In the genomic region with DNA sequence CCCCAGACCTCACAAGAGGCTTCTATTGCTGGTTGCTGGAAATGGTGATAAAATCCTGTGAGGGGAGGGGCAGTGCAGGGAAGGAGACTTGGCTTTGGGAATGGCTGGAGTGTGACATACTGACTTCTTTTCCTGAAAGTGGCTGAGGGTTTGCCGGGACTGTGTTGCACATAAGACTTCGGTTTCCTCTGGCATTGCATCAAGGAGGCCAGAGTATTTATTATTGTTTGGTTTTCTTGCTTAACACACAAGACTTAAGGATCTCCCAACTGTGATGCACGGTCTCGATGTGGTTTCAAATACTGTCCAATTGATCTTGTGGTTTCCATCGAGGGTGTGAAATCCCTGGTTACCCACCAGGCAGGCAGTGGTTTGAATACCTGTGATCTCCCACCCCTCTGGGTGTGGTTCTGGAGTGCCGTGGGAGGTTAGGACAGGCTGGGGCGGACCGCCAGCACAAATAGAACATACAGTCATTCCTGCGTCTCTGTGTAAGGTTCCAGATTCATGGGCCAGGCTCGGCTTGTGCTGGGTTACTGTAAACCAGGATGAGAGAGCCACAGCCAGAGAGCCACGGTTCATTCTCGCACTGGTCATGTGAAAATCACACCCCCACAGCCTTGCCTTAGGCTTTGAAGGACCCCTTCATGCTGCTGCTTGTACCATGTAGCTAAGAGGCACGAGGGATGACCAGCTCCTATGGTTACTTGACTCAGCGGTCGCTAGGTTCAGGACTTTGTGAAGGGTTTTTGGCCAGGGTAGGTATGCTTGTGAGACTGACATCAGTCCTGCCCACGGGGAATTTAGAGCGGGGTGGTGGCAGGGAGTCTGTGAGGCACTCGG, we compare ENCODE assay signal across 10 cellular contexts. TPM values are rescaled to one million over a fixed set of nuclear protein-coding genes. Genes with fewer than 3 reads are reported as not detected.
A peak's percentile ranks its signal among the peaks of the same experiment; 100 is the strongest.
DNase-seq lines count a peak whose midpoint lies in the region; ATAC-seq lines count a peak whose summit lies in the region.
"Had no signal": no experiment of that assay in that cellular context is flagged by ENCODE, and none has a peak within 500 bp of the region (broad histone marks: within the 10 kb centered on the region; RNA-seq: fewer than 3 reads in every experiment).

No MANE protein-coding gene starts in this region.

- H3K36me3 ChIP-seq in mesenchymal stem cell (ENCODE audit: control insufficient read depth in 1 of 2, insufficient read depth in 2 of 2, low read depth in 1 of 2, low read length in 2 of 2) (peaks cover 0 to 9% of the 10 kb centered on the region in 2 experiments), thymus (ENCODE audit: control insufficient read depth, insufficient read depth) (peaks cover 11% of the 10 kb centered on the region), H7 (replicated peaks; ENCODE audit: control insufficient read depth, insufficient read depth, low read length) (no peaks in the 10 kb centered on the region)

- ATAC-seq in HG02642 (IDR thresholded peaks at IDR 0.05; ENCODE audit: poor library complexity, unreplicated experiment) (no peak), GM19452 (IDR thresholded peaks at IDR 0.05; ENCODE audit: unreplicated experiment) (no peak)

- H3K23ac ChIP-seq in mesenchymal stem cell (ENCODE audit: low read length in 2 of 2): no peak overlapping the region

- peaks cover 36% of the 10 kb centered on the region for H3K79me1 ChIP-seq in mesenchymal stem cell (replicated peaks; ENCODE audit: low read length, poor library complexity, severe bottlenecking)

- no peak overlapping the region for H2BK120ac ChIP-seq in mesenchymal stem cell (ENCODE audit: low read depth, low read length)

- H2AFZ ChIP-seq in mesenchymal stem cell (ENCODE audit: low read depth, low read length): no peak overlapping the region

- H2BK12ac ChIP-seq in mesenchymal stem cell (ENCODE audit: low read length in 2 of 2): peak overlapping the region; percentile 61 to 89

- H4K8ac ChIP-seq in mesenchymal stem cell (ENCODE audit: low read length): no peak overlapping the region

- peak overlapping the region; percentile 30 for H4K91ac ChIP-seq in mesenchymal stem cell (ENCODE audit: low read length)

- peak overlapping the region; percentile 47 for H2AK5ac ChIP-seq in mesenchymal stem cell (ENCODE audit: low read length, severe bottlenecking)

- H3K4me1 ChIP-seq in mesenchymal stem cell (ENCODE audit: control insufficient read depth, insufficient read depth, low read depth, low read length): peaks cover 21% of the 10 kb centered on the region
- H3K4me1 ChIP-seq in thymus (ENCODE audit: control insufficient read depth, insufficient read depth, low read length): peaks cover 5% of the 10 kb centered on the region

- H2BK5ac ChIP-seq in mesenchymal stem cell (ENCODE audit: low read depth, low read length, poor library complexity, severe bottlenecking): no peak overlapping the region

- H3K18ac ChIP-seq in mesenchymal stem cell (ENCODE audit: low read depth in 1 of 2, low read length in 2 of 2): peak overlapping the region in 1 of 2 experiments; percentile 31

- peak overlapping the region in 1 of 2 experiments; percentile 50 for H3K4me3 ChIP-seq in mesenchymal stem cell (ENCODE audit: insufficient read depth in 1 of 2, low read depth in 1 of 2, low read length in 2 of 2)
- no peak overlapping the region for H3K4me3 ChIP-seq in thymus (ENCODE audit: low read length)
- H3K4me3 ChIP-seq in H7 (ENCODE audit: insufficient read depth, low read depth, low read length): no peak overlapping the region

- WGBS in mesenchymal stem cell: 75% methylated on average over 18 of the region's 18 CpGs
- WGBS in thymus: 91% methylated on average over 18 of the region's 18 CpGs

- H3K9me3 ChIP-seq in mesenchymal stem cell (ENCODE audit: control insufficient read depth, low read length): no peaks in the 10 kb centered on the region
- H3K9me3 ChIP-seq in thymus (ENCODE audit: control insufficient read depth): no peaks in the 10 kb centered on the region

- H2BK15ac ChIP-seq in mesenchymal stem cell (ENCODE audit: low read depth, poor library complexity, severe bottlenecking): peak overlapping the region; percentile 90

- H3K27me3 ChIP-seq in mesenchymal stem cell (ENCODE audit: control insufficient read depth in 1 of 2, insufficient read depth in 1 of 2, low read length in 2 of 2) (no peaks in the 10 kb centered on the region), thymus (ENCODE audit: control insufficient read depth, insufficient read depth) (no peaks in the 10 kb centered on the region), H7 (ENCODE audit: control insufficient read depth, insufficient read depth, low read length) (no peaks in the 10 kb centered on the region)

- H3K27ac ChIP-seq in mesenchymal stem cell (ENCODE audit: low read length, poor library complexity, severe bottlenecking): peak overlapping the region; percentile 10
- peak overlapping the region; percentile 89 for H3K27ac ChIP-seq in thymus (ENCODE audit: low read depth)

- H3K4me2 ChIP-seq in mesenchymal stem cell (ENCODE audit: low read length, poor library complexity, severe bottlenecking): no peak overlapping the region

- H3K9ac ChIP-seq in mesenchymal stem cell (ENCODE audit: low read length): peak overlapping the region; percentile 82

- peak overlapping the region in 1 of 2 experiments; percentile 36 for H3K14ac ChIP-seq in mesenchymal stem cell (ENCODE audit: low read length in 2 of 2)

- DNase-seq in NCI-H226 (peak; percentile 40), dermis microvascular lymphatic vessel endothelial cell (ENCODE audit: low read depth in 2 of 2) (peak; percentile 64 to 94), mesenchymal stem cell (peak; percentile 92), Ammon's horn (ENCODE audit: low spot score) (no peak), H7 (no peak)
- DNase-seq: activated CD4-positive, alpha-beta T cell treated with anti-CD3 and anti-CD28 coated beads, Interleukin-2, amount 50 U/mL, for 48 hours had no signal

- H3K4ac ChIP-seq in mesenchymal stem cell (ENCODE audit: low read depth in 1 of 2, low read length in 2 of 2): peak overlapping the region in 1 of 2 experiments; percentile 6

RNA-seq across cellular contexts. Expression of a gene that starts 39.2 kb away (rescaled TPM):
- 35.8 and 81.3 TPM in 2 replicates for total RNA-seq in dermis microvascular lymphatic vessel endothelial cell
- polyA plus RNA-seq in mesenchymal stem cell (2013, experiment 1 of 2): 59.1 TPM
- polyA plus RNA-seq in mesenchymal stem cell (2013, experiment 2 of 2): 58.7 TPM
- polyA plus RNA-seq in thymus: 75.9 TPM
- 13.9 and 16.9 TPM in 2 replicates for total RNA-seq in H7 (2014; rRNA removed; shearing (Covaris generic))

RNA-seq across cellular contexts. Expression of a gene that starts 54.3 kb away (rescaled TPM):
- total RNA-seq in dermis microvascular lymphatic vessel endothelial cell: under 0.01 TPM in 1 of 2 replicates, not detected in the other
- polyA plus RNA-seq in mesenchymal stem cell (2013, experiment 1 of 2): not detected
- not detected for polyA plus RNA-seq in mesenchymal stem cell (2013, experiment 2 of 2)
- polyA plus RNA-seq in thymus: 0.32 TPM
- total RNA-seq in H7 (2014; rRNA removed; shearing (Covaris generic)): not detected in 2 replicates
- total RNA-seq: neural crest cell had no signal

Comparison
In these comparisons a context has a peak if more than half of its experiments do, and no peak if none do; other contexts are left out.
1. DNase-seq: peak in NCI-H226 (single experiment), dermis microvascular lymphatic vessel endothelial cell (2 of 2) and mesenchymal stem cell (single experiment); none in Ammon's horn (single experiment) and H7 (single experiment).